22 cellular contexts compared by ENCODE assay signal in the genomic region with DNA sequence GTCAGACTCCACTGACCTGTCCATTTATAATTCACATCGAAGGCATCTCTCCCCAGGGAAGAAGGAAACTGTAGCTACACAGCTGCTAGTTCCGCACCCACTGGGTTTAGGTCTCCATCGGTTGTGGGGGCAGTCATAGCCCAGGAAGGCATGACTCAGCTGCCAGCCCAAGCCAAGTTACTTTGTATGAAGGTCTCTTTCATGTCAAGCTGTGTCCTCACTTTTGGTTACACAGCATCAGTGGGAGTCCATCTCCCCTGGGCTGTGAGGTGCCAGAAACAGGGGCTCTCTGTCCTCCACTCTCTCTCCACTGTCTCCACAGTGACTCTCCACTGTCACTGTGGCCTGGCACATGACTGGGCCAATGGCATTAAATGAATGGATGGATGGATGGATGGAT.
"Had no signal": no experiment of that assay in that cellular context is flagged by ENCODE, and none has a peak within 500 bp of the region (broad histone marks: within the 10 kb centered on the region; RNA-seq: fewer than 3 reads in every experiment).

No MANE protein-coding gene starts in this region.

- H3K27me3 ChIP-seq: brain microvascular endothelial cell, cardiac muscle cell, SJSA1 had no signal

- H3K9me3 ChIP-seq: SK-N-SH had no signal

- H3K36me3 ChIP-seq: brain microvascular endothelial cell, cardiac muscle cell, SJSA1 had no signal

- H3K4me1 ChIP-seq: SJSA1 had no signal

- DNase-seq: activated CD4-positive, alpha-beta memory T cell treated with anti-CD3 and anti-CD28 coated beads for 36 hours; activated CD4-positive, alpha-beta T cell treated with anti-CD3 and anti-CD28 coated beads, Interleukin-2, amount 50 U/mL, for 1 hour; activated effector memory CD4-positive, alpha-beta T cell treated with anti-CD3 and anti-CD28 coated beads, Interleukin-2, amount 50 U/mL, for 16 hours; activated naive CD4-positive, alpha-beta T cell; activated naive CD4-positive, alpha-beta T cell treated with anti-CD3 and anti-CD28 coated beads, Interleukin-2, amount 50 U/mL, for 16 hours; activated naive CD8-positive, alpha-beta T cell treated with anti-CD3 and anti-CD28 coated beads for 36 hours; activated T-cell treated with anti-CD3 and anti-CD28 coated beads, Interleukin-2, amount 50 U/mL, for 48 hours; amniotic stem cell; brain microvascular endothelial cell; Karpas-422; KBM-7; NCI-H1105; NCI-H1417 treated with DMSO at 0.1 percent for 48 hours; NCI-H187 treated with DMSO at 0.1 percent for 48 hours; NCI-H2081; NCI-H345; NCI-H524 treated with DMSO at 0.1 percent for 48 hours; SHP77 treated with DMSO at 0.1 percent for 48 hours; SK-N-SH had no signal

- H3K27ac ChIP-seq: brain microvascular endothelial cell, cardiac muscle cell, SJSA1 had no signal

- ATAC-seq: Panc1 had no signal

- H3K4me3 ChIP-seq: cardiac muscle cell, SJSA1 had no signal
